Comparison of ENCODE assay signal across 27 cellular contexts in genomic region chr13:21054313-21054712, GRCh38. TPM values are rescaled to one million over a fixed set of nuclear protein-coding genes. Genes with fewer than 3 reads are reported as not detected.
A peak's percentile ranks its signal among the peaks of the same experiment; 100 is the strongest.
DNase-seq lines count a peak whose midpoint lies in the region; ATAC-seq, FAIRE-seq and TF ChIP-seq lines count a peak whose summit lies in the region.
"Had no signal": no experiment of that assay in that cellular context is flagged by ENCODE, and none has a peak within 500 bp of the region (broad histone marks: within the 10 kb centered on the region; RNA-seq: fewer than 3 reads in every experiment).

No MANE protein-coding gene starts in this region.

- CTCF ChIA-PET in SK-N-SH (lab: Yijun Ruan, JAX) (no interaction called here), HepG2 (lab: Yijun Ruan, JAX; ENCODE audit: low intra/inter-chr PET ratio, low total read pairs) (no interaction called here)

- H3K9me3 Mint-ChIP-seq in neural progenitor cell: no peaks in the 10 kb centered on the region
- H3K9me3 Mint-ChIP-seq: activated CD8-positive, alpha-beta T cell treated with anti-CD3 and anti-CD28 coated beads for 36 hours; activated naive CD8-positive, alpha-beta T cell treated with anti-CD3 and anti-CD28 coated beads, Interleukin-2, amount 10 ng/mL, durations not matched to agents 7 days and 5 days; immature natural killer cell; neural crest cell had no signal

- H3K4me3 Mint-ChIP-seq in neural progenitor cell: no peak overlapping the region
- H3K4me3 Mint-ChIP-seq: activated CD8-positive, alpha-beta T cell treated with anti-CD3 and anti-CD28 coated beads for 36 hours; activated naive CD8-positive, alpha-beta T cell treated with anti-CD3 and anti-CD28 coated beads, Interleukin-2, amount 10 ng/mL, durations not matched to agents 7 days and 5 days; immature natural killer cell; neural crest cell had no signal

- H3K4me3 ChIP-seq in AG10803 (ENCODE audit: low read length) (no peak overlapping the region), SK-N-SH (ENCODE audit: low read depth in 2 of 2, low read length in 1 of 2) (peak overlapping the region in 1 of 2 experiments; percentile 23; a peak in 2 of 4 replicates), HepG2 (replicated peaks in 1 of 3; ENCODE audit: insufficient read depth in 1 of 3, low read depth in 2 of 3, low read length in 3 of 3) (no peak overlapping the region), sigmoid colon (no peak overlapping the region), neural progenitor cell (no peak overlapping the region), Peyer's patch (no peak overlapping the region)
- H3K4me3 ChIP-seq: hepatocyte, K562, smooth muscle cell had no signal

- H3K27ac ChIP-seq in SK-N-SH (ENCODE audit: low read depth in 2 of 2, low read length in 1 of 2): peak overlapping the region in 1 of 2 experiments; percentile 74; a peak in 2 of 4 replicates
- H3K27ac ChIP-seq in HepG2 (ENCODE audit: extremely low read length, insufficient read depth, low read length): peak overlapping the region; percentile 17
- peak overlapping the region; percentile 0 to 100 (median 37) for H3K27ac ChIP-seq in sigmoid colon
- no peak overlapping the region for H3K27ac ChIP-seq in neural progenitor cell
- H3K27ac ChIP-seq in Peyer's patch: no peak overlapping the region
- H3K27ac ChIP-seq: foreskin keratinocyte, hepatocyte had no signal

- H3F3A ChIP-seq in SK-N-SH (replicated peaks; ENCODE audit: insufficient read depth) (peaks cover 26% of the 10 kb centered on the region), neural progenitor cell (ENCODE audit: low read depth) (no peaks in the 10 kb centered on the region)

- DNase-seq in AG10803 (ENCODE audit: low read depth) (peak; percentile 34), SK-N-SH (no peak), HepG2 (ENCODE audit: low spot score) (no peak), sigmoid colon (no peak), neural progenitor cell (ENCODE audit: low spot score) (no peak), Peyer's patch (no peak)
- no peak for DNase-seq in activated naive CD4-positive, alpha-beta T cell treated with Interleukin-2 at 50 U/mL for 16 hours
- DNase-seq: activated CD8-positive, alpha-beta T cell treated with anti-CD3 and anti-CD28 coated beads for 36 hours; activated naive CD8-positive, alpha-beta T cell treated with anti-CD3 and anti-CD28 coated beads, Interleukin-2, amount 10 ng/mL, durations not matched to agents 7 days and 5 days; foreskin keratinocyte; immature natural killer cell; NCI-H1417 treated with DMSO at 0.1 percent for 48 hours; NCI-H2107; NCI-H446 treated with DMSO at 0.1 percent for 48 hours; OCI-M1; SHP77; stimulated activated CD4-positive, alpha-beta T cell treated with anti-CD3 and anti-CD28 coated beads, Interleukin-2, amount 100 ng/mL, for 24 hours had no signal

- peak overlapping the region; percentile 31; the same call in 1 of the 2 replicates for H3K9ac ChIP-seq in SK-N-SH
- no peak overlapping the region for H3K9ac ChIP-seq in HepG2 (ENCODE audit: insufficient read depth, low read depth, low read length)
- H3K9ac ChIP-seq in neural progenitor cell: no peak overlapping the region

- H3K9me2 ChIP-seq in SK-N-SH: no peaks in the 10 kb centered on the region

- H2AFZ ChIP-seq in SK-N-SH (ENCODE audit: low read depth) (no peak overlapping the region), HepG2 (ENCODE audit: low read length) (no peak overlapping the region), neural progenitor cell (replicated peaks) (no peak overlapping the region)
- H2AFZ ChIP-seq: hepatocyte had no signal

- POLR2A ChIA-PET in SK-N-SH (lab: Yijun Ruan, JAX): no interaction called here
- POLR2A ChIA-PET in HepG2 (lab: Yijun Ruan, JAX): interaction anchor here (0.9 kb wide), 1 partner anchor 39 kb away, joined by 3 read pairs; no protein-coding TSS in a partner anchor

- H3K27me3 Mint-ChIP-seq in neural progenitor cell (ENCODE audit: insufficient read depth, low read depth): peaks cover 2% of the 10 kb centered on the region
- H3K27me3 Mint-ChIP-seq: progenitor cell of endocrine pancreas had no signal

- TF ChIP-seq EP300 in SK-N-SH (IDR thresholded peaks at IDR 0.05; ENCODE audit: borderline replicate concordance in 1 of 2, low read depth in 1 of 2, low read length in 1 of 2): no peak
- TF ChIP-seq EP300 in HepG2 (IDR thresholded peaks at IDR 0.05; ENCODE audit: low read depth in 2 of 2, low read length in 2 of 2): no peak
- no peak for TF ChIP-seq EP300 in HepG2 (CRISPR knock-in tag; IDR thresholded peaks at IDR 0.05; ENCODE audit: borderline replicate concordance)
- TF ChIP-seq EP300 in sigmoid colon (IDR thresholded peaks at IDR 0.05): no peak

- H3K36me3 ChIP-seq in SK-N-SH (replicated peaks in 1 of 2; ENCODE audit: control insufficient read depth in 1 of 2, insufficient read depth in 2 of 2, low read length in 1 of 2): peaks cover 0 to 10% of the 10 kb centered on the region in 2 experiments
- H3K36me3 ChIP-seq in HepG2 (replicated peaks in 1 of 2; ENCODE audit: control insufficient read depth in 1 of 2, insufficient read depth in 2 of 2, low read length in 2 of 2): peaks cover 3 to 14% of the 10 kb centered on the region in 2 experiments; a peak in 2 of 5 replicates
- H3K36me3 ChIP-seq in sigmoid colon: no peaks in the 10 kb centered on the region
- H3K36me3 ChIP-seq in neural progenitor cell: no peaks in the 10 kb centered on the region
- H3K36me3 ChIP-seq in Peyer's patch: no peaks in the 10 kb centered on the region

- H3K79me2 ChIP-seq in SK-N-SH (ENCODE audit: insufficient read depth) (peaks cover 100% of the 10 kb centered on the region), HepG2 (ENCODE audit: insufficient read depth, low read length) (peaks cover 96% of the 10 kb centered on the region), neural progenitor cell (ENCODE audit: low read depth) (peaks cover 100% of the 10 kb centered on the region)

- TF ChIP-seq CTCF in AG10803 (conservative IDR thresholded peaks at IDR 0.05; ENCODE audit: low read length) (no peak), SK-N-SH (IDR thresholded peaks at IDR 0.05) (no peak), HepG2 (CRISPR knock-in tag; IDR thresholded peaks at IDR 0.05) (no peak), sigmoid colon (IDR thresholded peaks at IDR 0.05) (no peak), neural progenitor cell (IDR thresholded peaks at IDR 0.05) (no peak), Peyer's patch (IDR thresholded peaks at IDR 0.05) (no peak)

- H3K27me3 ChIP-seq in SK-N-SH (ENCODE audit: insufficient read depth): no peaks in the 10 kb centered on the region
- no peaks in the 10 kb centered on the region; a peak in 1 of 5 replicates for H3K27me3 ChIP-seq in HepG2 (ENCODE audit: control insufficient read depth in 1 of 2, insufficient read depth in 2 of 2, low read length in 2 of 2)
- H3K27me3 ChIP-seq in sigmoid colon: no peaks in the 10 kb centered on the region
- H3K27me3 ChIP-seq in neural progenitor cell: no peaks in the 10 kb centered on the region
- H3K27me3 ChIP-seq in Peyer's patch: no peaks in the 10 kb centered on the region
- H3K27me3 ChIP-seq: foreskin keratinocyte, hepatocyte had no signal

- intact Hi-C loops in HepG2 (cut with micrococcal nuclease; ENCODE audit: unreplicated experiment): no loop called here
- intact Hi-C loops in sigmoid colon (cut with DNase I): no loop called here

- H4K20me1 ChIP-seq in SK-N-SH (ENCODE audit: insufficient read depth): peaks cover 100% of the 10 kb centered on the region
- peaks cover 84% of the 10 kb centered on the region for H4K20me1 ChIP-seq in HepG2 (ENCODE audit: insufficient read depth, low read length)
- H4K20me1 ChIP-seq in neural progenitor cell (ENCODE audit: low read depth): peaks cover 100% of the 10 kb centered on the region

- no peak for TF ChIP-seq POLR2A in HepG2 (IDR thresholded peaks at IDR 0.05; ENCODE audit: insufficient read depth in 1 of 2, low read depth in 2 of 2, low read length in 2 of 2)
- TF ChIP-seq POLR2A in sigmoid colon (IDR thresholded peaks at IDR 0.05): no peak
- no peak for TF ChIP-seq POLR2A in Peyer's patch (IDR thresholded peaks at IDR 0.05)

- H3K4me1 Mint-ChIP-seq in neural progenitor cell: peaks cover 11% of the 10 kb centered on the region

- no peak for FAIRE-seq in HepG2 (lab: Jason Lieb, UNC)
- FAIRE-seq: D721Med, GM19239, K562, TTC549 had no signal

- H3K27ac Mint-ChIP-seq in neural progenitor cell: no peak overlapping the region
- H3K27ac Mint-ChIP-seq: activated CD8-positive, alpha-beta T cell treated with anti-CD3 and anti-CD28 coated beads for 36 hours; progenitor cell of endocrine pancreas had no signal

- 35% methylated on average over 7 of the region's 8 CpGs for WGBS in SK-N-SH (ENCODE audit: low lambda C conversion rate)
- WGBS in HepG2 (ENCODE audit: low lambda C conversion rate): 73% methylated on average over 8 of the region's 8 CpGs
- WGBS in sigmoid colon, 2 donors: 83 to 84% methylated on average over 8 of the region's 8 CpGs

- peaks cover 0 to 24% of the 10 kb centered on the region in 2 experiments; a peak in 2 of 4 replicates for H3K4me1 ChIP-seq in SK-N-SH (ENCODE audit: control insufficient read depth in 1 of 2, insufficient read depth in 2 of 2, low read depth in 1 of 2, low read length in 1 of 2)
- peaks cover 83% of the 10 kb centered on the region for H3K4me1 ChIP-seq in HepG2 (ENCODE audit: insufficient read depth, low read length)
- H3K4me1 ChIP-seq in sigmoid colon: peaks cover 0 to 88% (median 79%) of the 10 kb centered on the region in 4 donors
- H3K4me1 ChIP-seq in neural progenitor cell: peaks cover 15% of the 10 kb centered on the region
- peaks cover 0 to 21% (median 0%) of the 10 kb centered on the region in 4 donors for H3K4me1 ChIP-seq in Peyer's patch

- ATAC-seq in HepG2 (peak; percentile 78), GM21515 (IDR thresholded peaks at IDR 0.05; ENCODE audit: unreplicated experiment) (no peak)
- ATAC-seq: activated CD4-positive, CD25-positive, alpha-beta regulatory T cell treated with anti-CD3 and anti-CD28 coated beads, Interleukin-2, amount 50 U/mL, for 24 hours; activated CD8-positive, alpha-beta T cell treated with anti-CD3 and anti-CD28 coated beads for 36 hours; foreskin keratinocyte; K562 had no signal

- H3K4me2 ChIP-seq in SK-N-SH: peak overlapping the region; percentile 43
- no peak overlapping the region; the same call in 1 of the 2 replicates for H3K4me2 ChIP-seq in HepG2 (ENCODE audit: low read depth, low read length)
- no peak overlapping the region for H3K4me2 ChIP-seq in neural progenitor cell
- H3K4me2 ChIP-seq: hepatocyte had no signal

- no peaks in the 10 kb centered on the region for H3K9me3 ChIP-seq in SK-N-SH
- no peaks in the 10 kb centered on the region for H3K9me3 ChIP-seq in HepG2 (ENCODE audit: low read length)
- no peaks in the 10 kb centered on the region for H3K9me3 ChIP-seq in sigmoid colon
- H3K9me3 ChIP-seq in neural progenitor cell (ENCODE audit: low read depth): no peaks in the 10 kb centered on the region
- H3K9me3 ChIP-seq in Peyer's patch: no peaks in the 10 kb centered on the region

- peaks cover 14% of the 10 kb centered on the region for H3K36me3 Mint-ChIP-seq in neural progenitor cell
- H3K36me3 Mint-ChIP-seq: activated naive CD8-positive, alpha-beta T cell treated with anti-CD3 and anti-CD28 coated beads, Interleukin-2, amount 10 ng/mL, durations not matched to agents 7 days and 5 days; immature natural killer cell had no signal

- in situ Hi-C loops in HepG2 (cut with HindIII; ENCODE audit: extremely low pct_ligation_motif_present, low pct_unique_long_range_greater_than_20kb): no loop called here

- BruUV-seq in HepG2 (replicated peaks; lab: Mats Ljungman, UMichigan): no TSS peak

- TF ChIP-seq RAD21 in SK-N-SH (IDR thresholded peaks at IDR 0.05; ENCODE audit: low read length) (no peak), HepG2 (CRISPR knock-in tag; IDR thresholded peaks at IDR 0.05) (no peak)

RNA-seq across cellular contexts. Expression of gene LATS2, which starts 7.1 kb away (rescaled TPM):
- polyA plus RNA-seq in SK-N-SH (2012; rRNA removed) (19.6 and 19.7 TPM in 2 replicates), HepG2 (2011; rRNA removed) (8.5 and 9.1 TPM in 2 replicates), sigmoid colon (1 to 10 TPM; 3.7 to 4.6 (median 4.2) TPM)
- polyA plus RNA-seq in SK-N-SH (2012; cell fraction: cytosol; rRNA removed): 23.5 and 24.6 TPM in 2 replicates
- 39.0 and 45.8 TPM in 2 replicates for polyA plus RNA-seq in SK-N-SH (2012; cell fraction: nucleus; rRNA removed)
- total RNA-seq in HepG2 (2016; rRNA removed; fragmentation: Illumina TruSeq; extraction: Trizol) (7.1 and 7.3 TPM in 2 replicates), sigmoid colon (10 to 100 TPM; 21.8 to 45.5 (median 28.2) TPM), neural progenitor cell (ENCODE audit: low replicate concordance) (15.2 and 18.4 TPM in 2 replicates), Peyer's patch (1 to 10 TPM; 3.7 to 9.9 (median 6.5) TPM)
- total RNA-seq in HepG2 (2016; cell fraction: cytosol; rRNA removed; fragmentation: Illumina TruSeq; extraction: Trizol; ENCODE audit: low read depth): 1.7 and 1.8 TPM in 2 replicates
- 7.0 and 7.2 TPM in 2 replicates for total RNA-seq in HepG2 (2016; cell fraction: insoluble cytoplasmic fraction; rRNA removed; fragmentation: Illumina TruSeq; extraction: Trizol)
- 4.2 and 4.3 TPM in 2 replicates for total RNA-seq in HepG2 (2016; cell fraction: membrane; rRNA removed; fragmentation: Illumina TruSeq; extraction: Trizol)
- 6.9 and 7.7 TPM in 2 replicates for total RNA-seq in HepG2 (2016; cell fraction: nucleus; rRNA removed; fragmentation: Illumina TruSeq; extraction: Trizol)
- 6.4 and 10.3 TPM in 2 replicates for polyA plus RNA-seq in HepG2 (2011; cell fraction: cytosol; rRNA removed)
- 11.4 and 12.5 TPM in 2 replicates for polyA plus RNA-seq in HepG2 (2011; cell fraction: nucleus; rRNA removed)
- 10.4 and 11.8 TPM in 2 replicates for polyA plus RNA-seq in HepG2 (2012)
- 0.38 TPM in 2 replicates for polyA plus RNA-seq in HepG2 (2016; cell fraction: cytosol; fragmentation: Illumina TruSeq; extraction: Trizol; ENCODE audit: low read depth)
- polyA plus RNA-seq in HepG2 (2016; cell fraction: insoluble cytoplasmic fraction; fragmentation: Illumina TruSeq; extraction: Trizol; ENCODE audit: low read depth): 10.2 and 11.9 TPM in 2 replicates
- polyA plus RNA-seq in HepG2 (2016; cell fraction: membrane; fragmentation: Illumina TruSeq; extraction: Trizol; ENCODE audit: low read depth): 2.2 and 2.4 TPM in 2 replicates
- polyA plus RNA-seq in HepG2 (2016; cell fraction: nucleus; fragmentation: Illumina TruSeq; extraction: Trizol; ENCODE audit: insufficient read depth, low read depth): 13.3 and 13.4 TPM in 2 replicates
- 11.2 and 18.2 TPM in 2 replicates for polyA minus RNA-seq in HepG2 (2011; rRNA and poly(A)+ RNA removed; ENCODE audit: low replicate concordance)
- 11.8 and 11.9 TPM in 2 replicates for polyA minus RNA-seq in HepG2 (2011; cell fraction: cytosol; rRNA and poly(A)+ RNA removed)
- 10.8 and 11.6 TPM in 2 replicates for polyA minus RNA-seq in HepG2 (2011; cell fraction: nucleus; rRNA and poly(A)+ RNA removed)

Comparison
In these comparisons a context has a peak if more than half of its experiments do, and no peak if none do; other contexts are left out.
1. H3K27ac ChIP-seq: peak in HepG2 (single experiment) and sigmoid colon (4 of 4); none in neural progenitor cell (single experiment) and Peyer's patch (0 of 4).